9 cellular contexts compared by ENCODE assay signal in the genomic region with DNA sequence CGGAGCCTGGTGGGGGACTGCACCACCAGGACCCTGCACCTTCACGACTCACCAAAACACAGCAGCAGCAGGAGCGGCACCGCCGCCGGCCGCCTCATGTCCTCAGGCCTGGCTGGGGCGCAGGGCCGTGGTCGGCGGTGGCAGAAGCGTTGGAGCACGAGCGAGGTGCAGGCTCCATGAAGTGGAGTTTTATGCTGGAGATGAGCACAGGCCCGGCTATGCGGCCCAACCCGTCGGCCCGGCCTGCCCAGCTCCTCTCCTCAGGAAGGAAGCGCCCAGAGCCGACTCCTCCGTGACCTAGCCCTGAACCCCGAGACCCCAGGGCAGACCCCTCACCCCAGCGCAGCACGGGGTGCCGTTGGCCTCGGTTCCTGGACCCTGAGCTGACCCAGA. TPM values are rescaled to one million over a fixed set of nuclear protein-coding genes. Genes with fewer than 3 reads are reported as not detected.
DNase-seq lines count a peak whose midpoint lies in the region; ATAC-seq, FAIRE-seq and TF ChIP-seq lines count a peak whose summit lies in the region.
"Had no signal": no experiment of that assay in that cellular context is flagged by ENCODE, and none has a peak within 500 bp of the region (broad histone marks: within the 10 kb centered on the region; RNA-seq: fewer than 3 reads in every experiment).

PRSS27 (minus strand) TSS at position 162 of the 393 bp plus-strand sequence; CDS start at position 98, 64 bp downstream.

- no peak for DNase-seq in HL-60 (ENCODE audit: low read depth in 1 of 2, low spot score in 1 of 2)
- DNase-seq in HEK293T (ENCODE audit: extremely low spot score) = no peak
- DNase-seq in HTR-8/SVneo (ENCODE audit: insufficient read length, low spot score) = no peak
- no peak for DNase-seq in foreskin melanocyte
- DNase-seq: stimulated activated CD4-positive, alpha-beta T cell treated with anti-CD3 and anti-CD28 coated beads, Interleukin-1b, Interleukin-23, amount 100 ng/mL, for 48 hours had no signal

- H3K27me3 ChIP-seq in HL-60 (ENCODE audit: insufficient read depth, poor library complexity, severe bottlenecking) (no peaks in the 10 kb centered on the region), iPS-18a (ENCODE audit: control insufficient read depth, insufficient read depth, low read length) (no peaks in the 10 kb centered on the region)

- H3K27me3 Mint-ChIP-seq in activated T-helper 17 cell treated with anti-CD3 and anti-CD28 coated beads, Interleukin-2, amount 50 U/mL, for 72 hours = peaks cover 4% of the 10 kb centered on the region
- peaks cover 22% of the 10 kb centered on the region for H3K27me3 Mint-ChIP-seq in stimulated activated memory B cell treated with anti-CD40 and anti-IgM and Interleukin-4, amounts not matched to agents 10 μg/mL and 1 μg/mL and 100 μg/mL, for 72 hours

- CTCF ChIA-PET in HEK293T (lab: Yijun Ruan, JAX) = interaction anchor here (0.6 kb wide), 1 partner anchor 13 kb away, joined by 3 read pairs; no protein-coding TSS in a partner anchor

- H3K9me3 ChIP-seq in iPS-18a (ENCODE audit: control insufficient read depth, low read depth, low read length) = no peaks in the 10 kb centered on the region

- peak within 1 kb of the TSS; percentile 70 for H3K4me3 ChIP-seq in HL-60 (replicated peaks; ENCODE audit: insufficient read depth, low read length)
- H3K4me3 ChIP-seq in iPS-18a (ENCODE audit: low read length) = peak within 1 kb of the TSS; percentile 56

- no peaks in the 10 kb centered on the region for H3K36me3 ChIP-seq in iPS-18a (ENCODE audit: control insufficient read depth, low read depth, low read length)

- H3K4me1 Mint-ChIP-seq in activated T-helper 17 cell treated with anti-CD3 and anti-CD28 coated beads, Interleukin-2, amount 50 U/mL, for 72 hours = peaks cover under 1% of the 10 kb centered on the region
- peaks cover 15% of the 10 kb centered on the region for H3K4me1 Mint-ChIP-seq in stimulated activated memory B cell treated with anti-CD40 and anti-IgM and Interleukin-4, amounts not matched to agents 10 μg/mL and 1 μg/mL and 100 μg/mL, for 72 hours

- no peak for TF ChIP-seq CTCF in HL-60 (IDR thresholded peaks at IDR 0.05; ENCODE audit: insufficient read depth, low read length)

- no peaks in the 10 kb centered on the region for H3K9me3 Mint-ChIP-seq in activated T-helper 17 cell treated with anti-CD3 and anti-CD28 coated beads, Interleukin-2, amount 50 U/mL, for 72 hours
- no peaks in the 10 kb centered on the region for H3K9me3 Mint-ChIP-seq in stimulated activated memory B cell treated with anti-CD40 and anti-IgM and Interleukin-4, amounts not matched to agents 10 μg/mL and 1 μg/mL and 100 μg/mL, for 72 hours

- no peak for ATAC-seq in activated T-helper 17 cell treated with anti-CD3 and anti-CD28 coated beads, Interleukin-2, amount 50 U/mL, for 72 hours (replicated peaks)
- no peak for ATAC-seq in stimulated activated memory B cell treated with anti-CD40 and anti-IgM and Interleukin-4, amounts not matched to agents 10 μg/mL and 1 μg/mL and 100 μg/mL, for 72 hours
- no peak for ATAC-seq in GM18520 (IDR thresholded peaks at IDR 0.05; ENCODE audit: unreplicated experiment)

- peak within 1 kb of the TSS; percentile 54 for H3K9ac ChIP-seq in iPS-18a (ENCODE audit: low read length)

- H3K4me3 Mint-ChIP-seq in activated T-helper 17 cell treated with anti-CD3 and anti-CD28 coated beads, Interleukin-2, amount 50 U/mL, for 72 hours = peak within 1 kb of the TSS; percentile 73
- H3K4me3 Mint-ChIP-seq in stimulated activated memory B cell treated with anti-CD40 and anti-IgM and Interleukin-4, amounts not matched to agents 10 μg/mL and 1 μg/mL and 100 μg/mL, for 72 hours = peak within 1 kb of the TSS; percentile 88

- no peak for FAIRE-seq in HTR-8/SVneo (lab: Jason Lieb, UNC)

- H3K27ac Mint-ChIP-seq in activated T-helper 17 cell treated with anti-CD3 and anti-CD28 coated beads, Interleukin-2, amount 50 U/mL, for 72 hours = peak within 1 kb of the TSS; percentile 66
- H3K27ac Mint-ChIP-seq in stimulated activated memory B cell treated with anti-CD40 and anti-IgM and Interleukin-4, amounts not matched to agents 10 μg/mL and 1 μg/mL and 100 μg/mL, for 72 hours = peak within 1 kb of the TSS; percentile 89

- no peaks in the 10 kb centered on the region for H3K36me3 Mint-ChIP-seq in activated T-helper 17 cell treated with anti-CD3 and anti-CD28 coated beads, Interleukin-2, amount 50 U/mL, for 72 hours (ENCODE audit: low read depth)
- H3K36me3 Mint-ChIP-seq in stimulated activated memory B cell treated with anti-CD40 and anti-IgM and Interleukin-4, amounts not matched to agents 10 μg/mL and 1 μg/mL and 100 μg/mL, for 72 hours = no peaks in the 10 kb centered on the region

- no peaks in the 10 kb centered on the region for H3K4me1 ChIP-seq in iPS-18a (ENCODE audit: control insufficient read depth, low read depth, low read length)

- H3K27ac ChIP-seq in HL-60 (replicated peaks) = peak within 1 kb of the TSS; percentile 72
- H3K27ac ChIP-seq in iPS-18a (ENCODE audit: low read length) = no peak within 1 kb of the TSS

- POLR2A ChIA-PET in HEK293T (lab: Yijun Ruan, JAX) = interaction anchor here (0.9 to 2.2 kb wide), 2 partner anchors 31 to 38 kb away, joined by 5 to 7 read pairs; partner anchors contain the start of gene KCTD5

TF ChIP-seq in HEK293T, 16 proteins besides CTCF, POLR2A, EP300 and RAD21:
- TF ChIP-seq CTBP1 (IDR thresholded peaks at IDR 0.05; ENCODE audit: borderline replicate concordance) (no peak), SUZ12 (IDR thresholded peaks at IDR 0.05) (no peak), HDGF (IDR thresholded peaks at IDR 0.05; ENCODE audit: borderline replicate concordance) (no peak), SP1 (IDR thresholded peaks at IDR 0.05) (no peak), L3MBTL2 (conservative IDR thresholded peaks at IDR 0.05) (no peak), BHLHE40 (IDR thresholded peaks at IDR 0.05; ENCODE audit: borderline replicate concordance) (no peak)

RNA-seq across cellular contexts. Expression of gene PRSS27, which starts in this region (rescaled TPM):
- 1 to 10 TPM; 2.2 to 2.9 TPM for total RNA-seq in activated T-helper 17 cell treated with anti-CD3 and anti-CD28 coated beads, Interleukin-2, amount 50 U/mL, for 72 hours
